ENCODE assay signal across 12 cellular contexts in the genomic region with DNA sequence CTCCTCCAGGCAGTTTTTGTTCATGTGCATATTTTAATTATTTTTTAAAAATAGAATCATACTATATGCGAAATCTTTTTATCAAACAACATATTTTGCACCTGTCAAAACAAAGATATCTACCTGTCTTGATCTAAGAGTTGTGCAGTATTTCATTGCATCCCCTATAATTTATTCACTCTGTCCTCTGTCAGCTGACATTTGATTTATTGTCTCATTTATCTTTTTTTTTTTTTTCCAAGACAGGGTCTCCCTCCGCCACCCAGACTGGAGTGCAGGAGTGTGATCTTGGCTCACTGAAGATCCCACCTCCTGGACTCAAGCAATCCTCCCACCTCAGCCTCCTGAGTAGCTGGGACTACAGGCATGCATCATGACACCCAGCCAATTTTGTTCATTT. TPM values are rescaled to one million over a fixed set of nuclear protein-coding genes. Genes with fewer than 3 reads are reported as not detected.
"Had no signal": no experiment of that assay in that cellular context is flagged by ENCODE, and none has a peak within 500 bp of the region (broad histone marks: within the 10 kb centered on the region; RNA-seq: fewer than 3 reads in every experiment).

No MANE protein-coding gene starts in this region.

- H3K27ac ChIP-seq: GM23248 had no signal

- FAIRE-seq: H1, H54 had no signal

- H3K9me3 Mint-ChIP-seq: GM23338, H9, HFFc6 had no signal

- H3K27ac Mint-ChIP-seq: GM23338, H9, HFFc6 had no signal

- H3K4me3 Mint-ChIP-seq: GM23338, H9, HFFc6 had no signal

- H3K9me3 ChIP-seq: HAP-1 had no signal

- H3K9ac ChIP-seq: GM23248 had no signal

- H3K36me3 ChIP-seq: HAP-1 had no signal

- H3K4me1 ChIP-seq: HAP-1 had no signal

- H3K4me3 ChIP-seq: GM23248, GM23338, HAP-1 had no signal

- DNase-seq: GM23248, GOT3, H7, H9, HCEC 1CT, HFFc6 had no signal

- ATAC-seq: GM23338, HCT116 had no signal

- H2AFZ ChIP-seq: GM23248, GM23338 had no signal

- H3K4me2 ChIP-seq: GM23338 had no signal

RNA-seq across cellular contexts. Expression of a gene that starts 49.0 kb away (rescaled TPM):
- total RNA-seq: GM23248, H1, H4, H7, H9, HFFc6 had no signal
- polyA plus RNA-seq: GM23248, GM23338, H1 had no signal
